27 cellular contexts compared by ENCODE assay signal in genomic region chr1:57410532-57410931, GRCh38. TPM values are rescaled to one million over a fixed set of nuclear protein-coding genes. Genes with fewer than 3 reads are reported as not detected.
"Had no signal": no experiment of that assay in that cellular context is flagged by ENCODE, and none has a peak within 500 bp of the region (broad histone marks: within the 10 kb centered on the region; RNA-seq: fewer than 3 reads in every experiment).

No MANE protein-coding gene starts in this region.

- H3K36me3 ChIP-seq: ascending aorta, WERI-Rb-1 had no signal

- ATAC-seq: activated CD8-positive, alpha-beta memory T cell treated with anti-CD3 and anti-CD28 coated beads, Interleukin-2, amount 10 ng/mL, durations not matched to agents 7 days and 5 days had no signal

- H3K4me1 ChIP-seq: ascending aorta had no signal

- H3K27ac ChIP-seq: ascending aorta, coronary artery, WERI-Rb-1 had no signal

- H3K4me3 ChIP-seq: ascending aorta, coronary artery had no signal

- H3K27me3 ChIP-seq: ascending aorta had no signal

- DNase-seq: activated CD4-positive, alpha-beta memory T cell treated with anti-CD3 and anti-CD28 coated beads, Interleukin-2, amount 10 ng/mL, durations not matched to agents 7 days and 5 days; activated CD4-positive, alpha-beta T cell treated with anti-CD3 and anti-CD28 coated beads for 1 hour; activated CD4-positive, alpha-beta T cell treated with anti-CD3 and anti-CD28 coated beads for 48 hours; activated CD4-positive, CD25-positive, alpha-beta regulatory T cell; activated CD8-positive, alpha-beta memory T cell treated with anti-CD3 and anti-CD28 coated beads for 24 hours; activated CD8-positive, alpha-beta memory T cell treated with anti-CD3 and anti-CD28 coated beads, Interleukin-2, amount 10 ng/mL, durations not matched to agents 7 days and 5 days; activated CD8-positive, alpha-beta memory T cell treated with anti-CD3 and anti-CD28 coated beads, Interleukin-2, amount 50 U/mL, for 48 hours; activated effector memory CD4-positive, alpha-beta T cell treated with Interleukin-2 at 50 U/mL for 16 hours; activated naive CD4-positive, alpha-beta T cell treated with anti-CD3 and anti-CD28 coated beads, Interleukin-2, amount 10 ng/mL, durations not matched to agents 7 days and 5 days; activated naive CD8-positive, alpha-beta T cell treated with anti-CD3 and anti-CD28 coated beads for 36 hours; activated T-cell treated with anti-CD3 and anti-CD28 coated beads, Interleukin-2, amount 50 U/mL, for 48 hours; amygdala; NCI-H1105; NCI-H1417 treated with DMSO at 0.1 percent for 48 hours; NCI-H187 treated with DMSO at 0.1 percent for 48 hours; NCI-H2081; NCI-H2171 treated with DMSO at 0.1 percent for 48 hours; NCI-H2227 treated with DMSO at 0.1 percent for 48 hours; NCI-H446 treated with DMSO at 0.1 percent for 48 hours; NCI-H524; OCI-M1; SHP77 treated with DMSO at 0.1 percent for 48 hours; WERI-Rb-1 had no signal

RNA-seq across cellular contexts. Expression of gene DAB1, which starts 13.3 kb away (rescaled TPM):
- total RNA-seq: activated naive CD8-positive, alpha-beta T cell treated with anti-CD3 and anti-CD28 coated beads for 36 hours; ascending aorta; RPMI7951; SK-MEL-5 had no signal
